ENCODE assay signal across 1 cellular context in genomic region chr3:184360070-184360833, GRCh38.
TF ChIP-seq lines count a peak whose summit lies in the region.

No MANE protein-coding gene starts in this region.

TF ChIP-seq in GM12878, 131 proteins besides CTCF, POLR2A, EP300 and RAD21:
- TF ChIP-seq, protein P1, sequence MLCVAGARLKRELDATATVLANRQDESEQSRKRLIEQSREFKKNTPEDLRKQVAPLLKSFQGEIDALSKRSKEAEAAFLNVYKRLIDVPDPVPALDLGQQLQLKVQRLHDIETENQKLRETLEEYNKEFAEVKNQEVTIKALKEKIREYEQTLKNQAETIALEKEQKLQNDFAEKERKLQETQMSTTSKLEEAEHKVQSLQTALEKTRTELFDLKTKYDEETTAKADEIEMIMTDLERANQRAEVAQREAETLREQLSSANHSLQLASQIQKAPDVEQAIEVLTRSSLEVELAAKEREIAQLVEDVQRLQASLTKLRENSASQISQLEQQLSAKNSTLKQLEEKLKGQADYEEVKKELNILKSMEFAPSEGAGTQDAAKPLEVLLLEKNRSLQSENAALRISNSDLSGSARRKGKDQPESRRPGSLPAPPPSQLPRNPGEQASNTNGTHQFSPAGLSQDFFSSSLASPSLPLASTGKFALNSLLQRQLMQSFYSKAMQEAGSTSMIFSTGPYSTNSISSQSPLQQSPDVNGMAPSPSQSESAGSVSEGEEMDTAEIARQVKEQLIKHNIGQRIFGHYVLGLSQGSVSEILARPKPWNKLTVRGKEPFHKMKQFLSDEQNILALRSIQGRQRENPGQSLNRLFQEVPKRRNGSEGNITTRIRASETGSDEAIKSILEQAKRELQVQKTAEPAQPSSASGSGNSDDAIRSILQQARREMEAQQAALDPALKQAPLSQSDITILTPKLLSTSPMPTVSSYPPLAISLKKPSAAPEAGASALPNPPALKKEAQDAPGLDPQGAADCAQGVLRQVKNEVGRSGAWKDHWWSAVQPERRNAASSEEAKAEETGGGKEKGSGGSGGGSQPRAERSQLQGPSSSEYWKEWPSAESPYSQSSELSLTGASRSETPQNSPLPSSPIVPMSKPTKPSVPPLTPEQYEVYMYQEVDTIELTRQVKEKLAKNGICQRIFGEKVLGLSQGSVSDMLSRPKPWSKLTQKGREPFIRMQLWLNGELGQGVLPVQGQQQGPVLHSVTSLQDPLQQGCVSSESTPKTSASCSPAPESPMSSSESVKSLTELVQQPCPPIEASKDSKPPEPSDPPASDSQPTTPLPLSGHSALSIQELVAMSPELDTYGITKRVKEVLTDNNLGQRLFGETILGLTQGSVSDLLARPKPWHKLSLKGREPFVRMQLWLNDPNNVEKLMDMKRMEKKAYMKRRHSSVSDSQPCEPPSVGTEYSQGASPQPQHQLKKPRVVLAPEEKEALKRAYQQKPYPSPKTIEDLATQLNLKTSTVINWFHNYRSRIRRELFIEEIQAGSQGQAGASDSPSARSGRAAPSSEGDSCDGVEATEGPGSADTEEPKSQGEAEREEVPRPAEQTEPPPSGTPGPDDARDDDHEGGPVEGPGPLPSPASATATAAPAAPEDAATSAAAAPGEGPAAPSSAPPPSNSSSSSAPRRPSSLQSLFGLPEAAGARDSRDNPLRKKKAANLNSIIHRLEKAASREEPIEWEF (IDR thresholded peaks at IDR 0.05; ENCODE audit: insufficient replicate concordance, low read depth, low read length), result no peak
- TF ChIP-seq NRF1 (conservative IDR thresholded peaks at IDR 0.05; ENCODE audit: low read depth, low read length) (no peak), ZNF622 (IDR thresholded peaks at IDR 0.05) (no peak), SREBF1 (IDR thresholded peaks at IDR 0.05; ENCODE audit: low read length) (no peak), RB1 (IDR thresholded peaks at IDR 0.05; ENCODE audit: borderline replicate concordance) (no peak), ZBTB33 (IDR thresholded peaks at IDR 0.05) (no peak), SP1 (IDR thresholded peaks at IDR 0.05; ENCODE audit: low read depth, low read length) (no peak), KDM1A (IDR thresholded peaks at IDR 0.05; ENCODE audit: borderline replicate concordance) (no peak), GATAD2B (conservative IDR thresholded peaks at IDR 0.05; ENCODE audit: low read depth) (no peak), NFIC (IDR thresholded peaks at IDR 0.05; ENCODE audit: low read depth, low read length) (no peak), ZNF592 (IDR thresholded peaks at IDR 0.05) (no peak)
- TF ChIP-seq, protein P2, sequence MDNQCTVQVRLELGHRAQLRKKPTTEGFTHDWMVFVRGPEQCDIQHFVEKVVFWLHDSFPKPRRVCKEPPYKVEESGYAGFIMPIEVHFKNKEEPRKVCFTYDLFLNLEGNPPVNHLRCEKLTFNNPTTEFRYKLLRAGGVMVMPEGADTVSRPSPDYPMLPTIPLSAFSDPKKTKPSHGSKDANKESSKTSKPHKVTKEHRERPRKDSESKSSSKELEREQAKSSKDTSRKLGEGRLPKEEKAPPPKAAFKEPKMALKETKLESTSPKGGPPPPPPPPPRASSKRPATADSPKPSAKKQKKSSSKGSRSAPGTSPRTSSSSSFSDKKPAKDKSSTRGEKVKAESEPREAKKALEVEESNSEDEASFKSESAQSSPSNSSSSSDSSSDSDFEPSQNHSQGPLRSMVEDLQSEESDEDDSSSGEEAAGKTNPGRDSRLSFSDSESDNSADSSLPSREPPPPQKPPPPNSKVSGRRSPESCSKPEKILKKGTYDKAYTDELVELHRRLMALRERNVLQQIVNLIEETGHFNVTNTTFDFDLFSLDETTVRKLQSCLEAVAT (IDR thresholded peaks at IDR 0.05), result no peak
